Comparison of ENCODE assay signal across 24 cellular contexts in the genomic region with DNA sequence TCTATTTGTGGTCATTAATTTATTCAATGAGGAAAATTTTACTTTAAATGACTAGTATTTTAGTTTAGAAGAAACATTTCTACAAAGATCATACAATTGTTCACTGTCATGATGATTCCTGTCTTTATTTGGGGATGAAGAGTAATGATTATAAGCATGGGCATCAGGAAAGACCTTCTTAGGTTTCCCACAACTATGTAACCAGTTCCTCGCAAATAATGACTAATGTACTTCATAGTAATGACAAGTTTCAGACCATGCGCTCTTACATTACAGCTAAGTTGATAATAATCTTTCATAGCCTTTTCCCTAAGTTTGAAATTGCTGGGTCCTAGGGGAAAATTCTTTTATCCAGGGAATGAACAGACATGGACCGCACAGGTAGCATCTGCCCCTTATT.
"Had no signal": no experiment of that assay in that cellular context is flagged by ENCODE, and none has a peak within 500 bp of the region (broad histone marks: within the 10 kb centered on the region; RNA-seq: fewer than 3 reads in every experiment).

No MANE protein-coding gene starts in this region.

- H3K9me3 ChIP-seq: esophagus muscularis mucosa, gastroesophageal sphincter, psoas muscle, right lobe of liver, spleen, tibial artery, upper lobe of left lung, vagina had no signal

- H3K4me3 ChIP-seq: dorsolateral prefrontal cortex, esophagus muscularis mucosa, gastroesophageal sphincter, lung, psoas muscle, right lobe of liver, spleen, tibial artery, upper lobe of left lung, vagina had no signal

- ATAC-seq: gastroesophageal sphincter; left colon; left ventricle myocardium superior; naive thymus-derived CD4-positive, alpha-beta T cell; psoas muscle; right lobe of liver; stimulated activated memory B cell treated with anti-CD40 and anti-IgM and Interleukin-4, amounts not matched to agents 10 μg/mL and 1 μg/mL and 100 μg/mL, for 72 hours had no signal

- H3K4me1 ChIP-seq: esophagus muscularis mucosa, gastroesophageal sphincter, right lobe of liver, spleen, tibial artery, upper lobe of left lung had no signal

- DNase-seq: cortex of kidney; dorsolateral prefrontal cortex; effector CD8-positive, alpha-beta T cell; immature natural killer cell; kidney; left colon; left ventricle myocardium superior; mesendoderm; naive thymus-derived CD4-positive, alpha-beta T cell; nephron progenitor cell; psoas muscle; retina; right lobe of liver; spleen; stimulated activated CD4-positive, alpha-beta T cell treated with anti-CD3 and anti-CD28 coated beads, Interleukin-15, amount 100 ng/mL, for 24 hours; stimulated activated CD4-positive, alpha-beta T cell treated with anti-CD3 and anti-CD28 coated beads, Interleukin-1b, Interleukin-23, amount 100 ng/mL, for 48 hours; stimulated activated CD4-positive, alpha-beta T cell treated with anti-CD3 and anti-CD28 coated beads, Interleukin-4, amount 100 ng/mL, for 24 hours; tibial artery; upper lobe of left lung had no signal

- H3K27ac ChIP-seq: dorsolateral prefrontal cortex, esophagus muscularis mucosa, gastroesophageal sphincter, psoas muscle, right lobe of liver, spleen, tibial artery, upper lobe of left lung, vagina had no signal

- H3K27me3 ChIP-seq: right lobe of liver, tibial artery, upper lobe of left lung, vagina had no signal

- H3K36me3 ChIP-seq: esophagus muscularis mucosa, gastroesophageal sphincter, right lobe of liver, spleen, tibial artery, upper lobe of left lung, vagina had no signal
